Comparison of ENCODE assay signal across 8 cellular contexts in the genomic region with DNA sequence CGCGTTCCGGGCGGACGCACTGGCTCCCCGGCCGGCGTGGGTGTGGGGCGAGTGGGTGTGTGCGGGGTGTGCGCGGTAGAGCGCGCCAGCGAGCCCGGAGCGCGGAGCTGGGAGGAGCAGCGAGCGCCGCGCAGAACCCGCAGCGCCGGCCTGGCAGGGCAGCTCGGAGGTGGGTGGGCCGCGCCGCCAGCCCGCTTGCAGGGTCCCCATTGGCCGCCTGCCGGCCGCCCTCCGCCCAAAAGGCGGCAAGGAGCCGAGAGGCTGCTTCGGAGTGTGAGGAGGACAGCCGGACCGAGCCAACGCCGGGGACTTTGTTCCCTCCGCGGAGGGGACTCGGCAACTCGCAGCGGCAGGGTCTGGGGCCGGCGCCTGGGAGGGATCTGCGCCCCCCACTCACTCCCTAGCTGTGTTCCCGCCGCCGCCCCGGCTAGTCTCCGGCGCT. TPM values are rescaled to one million over a fixed set of nuclear protein-coding genes. Genes with fewer than 3 reads are reported as not detected.
DNase-seq lines count a peak whose midpoint lies in the region; ATAC-seq and TF ChIP-seq lines count a peak whose summit lies in the region.

A gene (plus strand): TSS at position 264 of the 442 bp plus-strand sequence. CDS start 1,211 bp downstream, outside the sequence.

- peak; percentile 54 for ATAC-seq in GM18868 (IDR thresholded peaks at IDR 0.05; ENCODE audit: unreplicated experiment)
- peak; percentile 51 for ATAC-seq in HG03432 (IDR thresholded peaks at IDR 0.05; ENCODE audit: unreplicated experiment)
- peak; percentile 74 for ATAC-seq in esophagus mucosa

- no peaks in the 10 kb centered on the region for H3K36me3 Mint-ChIP-seq in T-helper 1 cell treated with Interleukin-12 subunit alpha and Interleukin-12 subunit beta and Interleukin-4 antibody, amounts not matched to agents 30 μg/mL and 1 μg/mL, for 36 hours (ENCODE audit: low read depth)

- no peak within 1 kb of the TSS for H3K27ac Mint-ChIP-seq in T-helper 1 cell treated with Interleukin-12 subunit alpha and Interleukin-12 subunit beta and Interleukin-4 antibody, amounts not matched to agents 30 μg/mL and 1 μg/mL, for 36 hours

- H3K9me3 Mint-ChIP-seq in T-helper 1 cell treated with Interleukin-12 subunit alpha and Interleukin-12 subunit beta and Interleukin-4 antibody, amounts not matched to agents 30 μg/mL and 1 μg/mL, for 36 hours = no peaks in the 10 kb centered on the region

- peaks cover 15% of the 10 kb centered on the region for H3K4me1 ChIP-seq in BE2C
- H3K4me1 ChIP-seq in urinary bladder (ENCODE audit: insufficient read depth) = no peaks in the 10 kb centered on the region

- H3K4me1 Mint-ChIP-seq in T-helper 1 cell treated with Interleukin-12 subunit alpha and Interleukin-12 subunit beta and Interleukin-4 antibody, amounts not matched to agents 30 μg/mL and 1 μg/mL, for 36 hours (ENCODE audit: low read depth) = peaks cover 3% of the 10 kb centered on the region

- H3K4me3 ChIP-seq in BE2C (ENCODE audit: low read depth, low read length) (peak within 1 kb of the TSS; percentile 62), urinary bladder (ENCODE audit: low read depth, low read length) (peak within 1 kb of the TSS; percentile 60)

- H3K36me3 ChIP-seq in BE2C = no peaks in the 10 kb centered on the region
- no peaks in the 10 kb centered on the region for H3K36me3 ChIP-seq in urinary bladder (ENCODE audit: insufficient read depth)

- H3K27me3 ChIP-seq in BE2C = no peaks in the 10 kb centered on the region

- H3K27ac ChIP-seq in urinary bladder (ENCODE audit: low read depth) = no peak within 1 kb of the TSS

- WGBS in urinary bladder = under 1% methylated on average over 55 of the region's 55 CpGs

- peaks cover 66% of the 10 kb centered on the region for H3K27me3 Mint-ChIP-seq in T-helper 1 cell treated with Interleukin-12 subunit alpha and Interleukin-12 subunit beta and Interleukin-4 antibody, amounts not matched to agents 30 μg/mL and 1 μg/mL, for 36 hours (ENCODE audit: low read depth)

- DNase-seq in BE2C = peak; percentile 89
- DNase-seq in mucosa of gallbladder (ENCODE audit: low spot score) = peak; percentile 70
- no peak for DNase-seq in activated CD4-positive, CD25-positive, alpha-beta regulatory T cell treated with anti-CD3 and anti-CD28 coated beads, Interleukin-2, amount 50 U/mL, for 72 hours

- peak; percentile 20; the same call in 1 of the 2 replicates for TF ChIP-seq CTCF in BE2C (IDR thresholded peaks at IDR 0.05; ENCODE audit: low read depth, low read length)

- H3K4me3 Mint-ChIP-seq in T-helper 1 cell treated with Interleukin-12 subunit alpha and Interleukin-12 subunit beta and Interleukin-4 antibody, amounts not matched to agents 30 μg/mL and 1 μg/mL, for 36 hours = peak within 1 kb of the TSS; percentile 28

- H3K9me3 ChIP-seq in BE2C = no peaks in the 10 kb centered on the region

RNA-seq across cellular contexts. Expression of the gene that starts here (rescaled TPM):
- 27.7 TPM for polyA plus RNA-seq in BE2C (2012; ENCODE audit: insufficient read depth, insufficient read length, low read depth)
- 5.4 TPM for total RNA-seq in esophagus mucosa
- total RNA-seq in mucosa of gallbladder = 179 TPM
- 79.2 TPM for total RNA-seq in urinary bladder
- polyA plus RNA-seq in urinary bladder = 12.1 TPM

Comparison
In these comparisons a context has a peak if more than half of its experiments do, and no peak if none do; other contexts are left out.
1. RNA of the gene that starts here (total RNA-seq): 179 TPM in mucosa of gallbladder (single experiment) and 79.2 TPM in urinary bladder (single experiment); 5.4 TPM in esophagus mucosa (single experiment); every median in the first group is over 10 times any median in the second.
2. Peak in every context shown above with its lines, with median percentiles within 50 percentile points of each other: ATAC-seq.